8 cellular contexts compared by ENCODE assay signal in genomic region chr2:20071397-20072383, GRCh38. TPM values are rescaled to one million over a fixed set of nuclear protein-coding genes. Genes with fewer than 3 reads are reported as not detected.
DNase-seq lines count a peak whose midpoint lies in the region; ATAC-seq and TF ChIP-seq lines count a peak whose summit lies in the region.

No MANE protein-coding gene starts in this region.

- intact Hi-C loops in posterior vena cava (cut with DNase I), result loop anchor here in 1 of 2 donors (1.0 kb wide), 1 partner anchor 17 kb away; no protein-coding TSS in a partner anchor

- DNase-seq in EH (ENCODE audit: low read depth) (peak; percentile 99), SK-MEL-5 (ENCODE audit: low read depth, low spot score) (peak; percentile 72), fibroblast of villous mesenchyme (ENCODE audit: low read depth) (peak; percentile 98), posterior vena cava (ENCODE audit: low spot score) (peak; percentile 79), LoVo (ENCODE audit: low spot score) (no peak), UCSD-AML1 (lab: John Stamatoyannopoulos, UW; ENCODE audit: unreplicated experiment) (no peak), retina (no peak)

- no peak for TF ChIP-seq CTCF in fibroblast of villous mesenchyme (IDR thresholded peaks at IDR 0.05; ENCODE audit: insufficient read depth, low read depth, low read length)

- H3K4me3 ChIP-seq in fibroblast of villous mesenchyme (ENCODE audit: low read depth, low read length), result peak overlapping the region; percentile 4

- in situ Hi-C loops in SK-MEL-5 (cut with HindIII; ENCODE audit: low pct_unique_long_range_greater_than_20kb, low sequenced_read_pairs), result no loop called here

- ATAC-seq in HG03354 (IDR thresholded peaks at IDR 0.05; ENCODE audit: poor library complexity, severe bottlenecking, unreplicated experiment), result no peak

RNA-seq across cellular contexts. Expression of gene LAPTM4A, which starts 20.3 kb away (rescaled TPM):
- 105 and 108 TPM in 2 replicates for total RNA-seq in SK-MEL-5 (2014; rRNA removed; shearing (Covaris generic))
- 226 and 249 TPM in 2 replicates for polyA plus RNA-seq in SK-MEL-5 (2015; cell fraction: cytosol; rRNA removed)
- 38.1 and 62.3 TPM in 2 replicates for polyA plus RNA-seq in SK-MEL-5 (2015; cell fraction: nucleus; rRNA removed)
- 101 and 146 TPM in 2 replicates for total RNA-seq in fibroblast of villous mesenchyme
- total RNA-seq in posterior vena cava, result 100 to 1,000 TPM; 199 to 230 TPM

RNA-seq across cellular contexts. Expression of gene MATN3, which starts 59.2 kb away (rescaled TPM):
- total RNA-seq in SK-MEL-5 (2014; rRNA removed; shearing (Covaris generic)), result 0.34 TPM in 1 of 2 replicates, not detected in the other
- polyA plus RNA-seq in SK-MEL-5 (2015; cell fraction: cytosol; rRNA removed), result 0.39 and 0.87 TPM in 2 replicates
- polyA plus RNA-seq in SK-MEL-5 (2015; cell fraction: nucleus; rRNA removed), result 0.17 TPM in 1 of 2 replicates, not detected in the other
- total RNA-seq in fibroblast of villous mesenchyme, result 3.0 and 3.9 TPM in 2 replicates
- total RNA-seq in posterior vena cava, result 1 to 10 TPM; 1.2 to 2.3 TPM

Comparison
In these comparisons a context has a peak if more than half of its experiments do, and no peak if none do; other contexts are left out.
1. DNase-seq: peak in EH (single experiment), SK-MEL-5 (single experiment), fibroblast of villous mesenchyme (single experiment) and posterior vena cava (single experiment); none in LoVo (single experiment), UCSD-AML1 (single experiment) and retina (single experiment).